In the genomic region with DNA sequence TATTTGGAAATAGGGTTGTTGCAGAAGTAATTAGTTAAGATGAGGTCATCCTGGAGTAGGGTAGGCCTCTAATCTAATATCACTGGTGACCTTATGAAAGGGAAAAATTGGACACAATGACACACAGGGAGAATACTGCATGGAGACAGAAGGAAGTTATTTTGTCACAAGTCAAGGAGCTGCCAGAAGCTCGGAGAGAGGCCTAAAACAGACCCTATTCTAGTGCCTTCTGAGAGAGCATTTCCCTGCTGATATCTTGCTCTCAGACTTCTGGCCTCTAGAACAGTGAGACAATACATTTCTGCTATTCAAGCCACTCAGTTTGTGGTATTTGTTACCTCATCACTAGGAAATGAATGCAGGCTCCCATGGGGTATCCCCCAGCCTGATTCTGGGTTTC, we compare ENCODE assay signal across 15 cellular contexts.
A peak's percentile ranks its signal among the peaks of the same experiment; 100 is the strongest.
DNase-seq lines count a peak whose midpoint lies in the region; ATAC-seq and TF ChIP-seq lines count a peak whose summit lies in the region.
"Had no signal": no experiment of that assay in that cellular context is flagged by ENCODE, and none has a peak within 500 bp of the region (broad histone marks: within the 10 kb centered on the region; RNA-seq: fewer than 3 reads in every experiment).

No MANE protein-coding gene starts in this region.

- no peak for TF ChIP-seq CTCF in epithelial cell of proximal tubule (conservative IDR thresholded peaks at IDR 0.05; ENCODE audit: low read depth, low read length)
- no peak for TF ChIP-seq CTCF in GM13977 (IDR thresholded peaks at IDR 0.05; ENCODE audit: extremely low read depth, insufficient read depth, missing control alignments)

- H3K27ac Mint-ChIP-seq in T-helper 17 cell = no peak overlapping the region
- H3K27ac Mint-ChIP-seq: activated T-helper 2 cell treated with anti-CD3 and anti-CD28 coated beads, Interferon-gamma antibody, Interleukin-2, Interleukin-4, amounts not matched to agents 10 μg/mL and 5 μg/mL and 100 μg/mL, durations not matched to agents 14 hours and 24 hours and 36 hours had no signal

- peaks cover 2% of the 10 kb centered on the region for H3K9me3 ChIP-seq in neuron (ENCODE audit: low read length)
- H3K9me3 ChIP-seq in T-helper 17 cell (ENCODE audit: control insufficient read depth, low read length, poor library complexity, severe bottlenecking) = no peaks in the 10 kb centered on the region
- H3K9me3 ChIP-seq: neutrophil had no signal

- peak; percentile 63 for DNase-seq in epithelial cell of proximal tubule (ENCODE audit: low read depth)
- DNase-seq in GM13977 (ENCODE audit: low spot score) = no peak
- no peak for DNase-seq in T-helper 17 cell
- DNase-seq in nucleus accumbens (lab: John Stamatoyannopoulos, UW) = no peak
- DNase-seq: activated CD4-positive, alpha-beta T cell treated with anti-CD3 and anti-CD28 coated beads, Interleukin-2, amount 50 U/mL, for 48 hours; head of caudate nucleus; left lung; NCI-H526; stimulated activated CD4-positive, alpha-beta T cell treated with anti-CD3 and anti-CD28 coated beads, Interleukin-12 subunit alpha, Interleukin-12 subunit beta, amount 100 ng/mL, for 4 hours had no signal

- H3K4me3 Mint-ChIP-seq in T-helper 17 cell = no peak overlapping the region

- peak overlapping the region; percentile 37 for H2AFZ ChIP-seq in neuron (ENCODE audit: low read depth, low read length)

- no peaks in the 10 kb centered on the region for H3K4me1 Mint-ChIP-seq in T-helper 17 cell

- no peak overlapping the region for H3K4me3 ChIP-seq in epithelial cell of proximal tubule (ENCODE audit: low read depth, low read length)
- no peak overlapping the region for H3K4me3 ChIP-seq in neuron (ENCODE audit: low read length)
- H3K4me3 ChIP-seq: left lung had no signal

- ATAC-seq in GM18870 (IDR thresholded peaks at IDR 0.05; ENCODE audit: unreplicated experiment) = peak; percentile 58
- ATAC-seq in HG03378 (IDR thresholded peaks at IDR 0.05; ENCODE audit: unreplicated experiment) = peak; percentile 72
- no peak for ATAC-seq in HG02970 (IDR thresholded peaks at IDR 0.05; ENCODE audit: low FRiP score, unreplicated experiment)
- ATAC-seq in T-helper 17 cell = no peak
- ATAC-seq: left lung had no signal

- no peaks in the 10 kb centered on the region for H3K36me3 ChIP-seq in neuron (ENCODE audit: insufficient read depth, low read length)
- H3K36me3 ChIP-seq: left lung, neutrophil had no signal

- in situ Hi-C loops in GM13977 (cut with MboI; ENCODE audit: low pct_unique_long_range_greater_than_20kb, low sequenced_read_pairs, unreplicated experiment) = no loop called here

- H3K36me3 Mint-ChIP-seq in T-helper 17 cell (ENCODE audit: low read depth) = no peaks in the 10 kb centered on the region

- H3K27me3 Mint-ChIP-seq in T-helper 17 cell = no peaks in the 10 kb centered on the region

- no peaks in the 10 kb centered on the region for H3K27me3 ChIP-seq in neuron (ENCODE audit: insufficient read depth, low read length)
- H3K27me3 ChIP-seq: left lung, neutrophil had no signal

- peaks cover 4% of the 10 kb centered on the region for H3K4me1 ChIP-seq in neuron (ENCODE audit: insufficient read depth, low read length)
- H3K4me1 ChIP-seq: left lung had no signal

Comparison
In these comparisons a context has a peak if more than half of its experiments do, and no peak if none do; other contexts are left out.
1. ATAC-seq: peak in GM18870 (single experiment) and HG03378 (single experiment); none in HG02970 (single experiment) and T-helper 17 cell (single experiment).